Comparison of ENCODE assay signal across 12 cellular contexts in genomic region chr22:38788846-38789245, GRCh38. TPM values are rescaled to one million over a fixed set of nuclear protein-coding genes. Genes with fewer than 3 reads are reported as not detected.
DNase-seq lines count a peak whose midpoint lies in the region; ATAC-seq, FAIRE-seq and TF ChIP-seq lines count a peak whose summit lies in the region.
"Had no signal": no experiment of that assay in that cellular context is flagged by ENCODE, and none has a peak within 500 bp of the region (broad histone marks: within the 10 kb centered on the region; RNA-seq: fewer than 3 reads in every experiment).

No MANE protein-coding gene starts in this region.

- no peaks in the 10 kb centered on the region for H3K9me3 ChIP-seq in HEK293 (ENCODE audit: control insufficient read depth, insufficient read depth, low read depth, low read length)
- H3K9me3 ChIP-seq in adipocyte (ENCODE audit: control insufficient read depth, low read length), result no peaks in the 10 kb centered on the region
- no peaks in the 10 kb centered on the region for H3K9me3 ChIP-seq in kidney (ENCODE audit: control insufficient read depth in 1 of 2, low read length in 2 of 2)
- no peaks in the 10 kb centered on the region for H3K9me3 ChIP-seq in spleen
- H3K9me3 ChIP-seq: BLaER1, HAP-1 had no signal

- H3K36me3 ChIP-seq in HEK293 (ENCODE audit: control insufficient read depth in 2 of 2, insufficient read depth in 1 of 2, low read length in 2 of 2) (peaks cover 0 to 14% of the 10 kb centered on the region in 2 experiments; a peak in 1 of 3 replicates), adipocyte (ENCODE audit: control insufficient read depth, insufficient read depth, low read length, severe bottlenecking) (peaks cover 10% of the 10 kb centered on the region), kidney (ENCODE audit: control insufficient read depth in 1 of 2, insufficient read depth in 2 of 2, low read length in 2 of 2) (peaks cover 3 to 8% of the 10 kb centered on the region in 2 donors), spleen (peaks cover 0 to 16% (median 7%) of the 10 kb centered on the region in 6 donors)
- H3K36me3 ChIP-seq: HAP-1 had no signal

- H3K4me1 ChIP-seq in HEK293 (ENCODE audit: control insufficient read depth, insufficient read depth, low read length) (peaks cover 4% of the 10 kb centered on the region; the same call in 1 of the 2 replicates), adipocyte (ENCODE audit: control insufficient read depth, insufficient read depth, low read length) (peaks cover 23% of the 10 kb centered on the region), kidney (ENCODE audit: control insufficient read depth in 1 of 2, insufficient read depth in 1 of 2, low read depth in 1 of 2, low read length in 2 of 2) (peaks cover 9 to 11% of the 10 kb centered on the region in 2 donors), spleen (peaks cover 12 to 47% (median 32%) of the 10 kb centered on the region in 6 donors)

- intact Hi-C loops in kidney (cut with DNase I), result no loop called here
- intact Hi-C loops in spleen (cut with DNase I; ENCODE audit: low total_unique reads), result no loop called here

- CTCF ChIA-PET in HEK293 (lab: Yijun Ruan, JAX), result interaction anchor here (0.7 to 1.1 kb wide), 2 partner anchors 20 to 32 kb away, joined by 3 to 14 read pairs; no protein-coding TSS in a partner anchor

- POLR2A ChIA-PET in HEK293 (lab: Yijun Ruan, JAX), result interaction anchor here (0.5 kb wide), 1 partner anchor 13 kb away, joined by 4 read pairs; no protein-coding TSS in a partner anchor

- no peak for DNase-seq in adipocyte (ENCODE audit: low read depth)
- DNase-seq in kidney, result no peak
- DNase-seq in spleen, result no peak
- DNase-seq in NCI-H82 treated with DMSO at 0.1 percent for 48 hours (lab: John Stamatoyannopoulos, UW; ENCODE audit: unreplicated experiment), result no peak
- DNase-seq in NCI-H2107 treated with DMSO at 0.1 percent for 48 hours (lab: John Stamatoyannopoulos, UW; ENCODE audit: unreplicated experiment), result no peak
- DNase-seq in GDM1 (lab: John Stamatoyannopoulos, UW), result no peak
- DNase-seq: activated CD4-positive, alpha-beta T cell treated with anti-CD3 and anti-CD28 coated beads for 1 hour; activated CD8-positive, alpha-beta memory T cell treated with anti-CD3 and anti-CD28 coated beads, Interleukin-2, amount 50 U/mL, for 48 hours had no signal

- TF ChIP-seq CTCF in HEK293 (tag by site-specific recombination; IDR thresholded peaks at IDR 0.05) (no peak), kidney (IDR thresholded peaks at IDR 0.05; ENCODE audit: borderline replicate concordance, extremely low read depth, insufficient read depth) (no peak), spleen (IDR thresholded peaks at IDR 0.05 in 8 of 11, conservative IDR thresholded peaks at IDR 0.05 in 3 of 11) (no peak)

- 60 to 74% (median 67%) methylated on average over 6 of the region's 6 CpGs for WGBS in spleen, 5 donors

- TF ChIP-seq POLR2A in spleen (IDR thresholded peaks at IDR 0.05), result no peak

- H3K4me3 ChIP-seq in HEK293 (ENCODE audit: low read depth, low read length) (no peak overlapping the region), adipocyte (ENCODE audit: low read length) (peak overlapping the region; percentile 9), kidney (ENCODE audit: low read length in 2 of 2) (no peak overlapping the region), spleen (no peak overlapping the region)
- H3K4me3 ChIP-seq: BLaER1, HAP-1 had no signal

- no peak for ATAC-seq in HG02973 (IDR thresholded peaks at IDR 0.05; ENCODE audit: unreplicated experiment)

- H3K27me3 ChIP-seq in adipocyte (replicated peaks; ENCODE audit: control insufficient read depth, insufficient read depth, low read length) (no peaks in the 10 kb centered on the region), spleen (replicated peaks in 1 of 7) (no peaks in the 10 kb centered on the region)
- H3K27me3 ChIP-seq: BLaER1 had no signal

- no peak for FAIRE-seq in kidney (lab: Jason Lieb, UNC)

- no peak overlapping the region for H3K27ac ChIP-seq in HEK293 (ENCODE audit: extremely low read depth, low read depth, low read length)
- peak overlapping the region; percentile 2 to 42 for H3K27ac ChIP-seq in kidney (ENCODE audit: low read depth in 2 of 2, low read length in 2 of 2)
- peak overlapping the region in 7 of 8 donors; percentile 49 to 77 (median 73) for H3K27ac ChIP-seq in spleen
- H3K27ac ChIP-seq: BLaER1 had no signal

- H3K9ac ChIP-seq in adipocyte (ENCODE audit: low read length) (peak overlapping the region; percentile 34), kidney (ENCODE audit: low read length in 2 of 2) (no peak overlapping the region)
- H3K9ac ChIP-seq: BLaER1 had no signal

TF ChIP-seq in HEK293, 187 proteins besides CTCF, POLR2A, EP300 and RAD21:
- TF ChIP-seq ZBTB17 (tag by site-specific recombination; IDR thresholded peaks at IDR 0.05) (peak; percentile 82), ZNF558 (tag by site-specific recombination; IDR thresholded peaks at IDR 0.05) (no peak)

RNA-seq across cellular contexts. Expression of gene DNAL4, which starts 5.1 kb away (rescaled TPM):
- total RNA-seq in kidney (26.5 TPM), spleen (10 to 100 TPM; 10.4 to 17.6 (median 13.9) TPM)
- polyA plus RNA-seq in kidney (ENCODE audit: insufficient read depth, low read depth, low replicate concordance) (39.7 TPM), spleen (10 to 100 TPM in 2 of 3 donors, 1 to 10 TPM in 1; 8.6 to 16.2 (median 10.6) TPM)

RNA-seq across cellular contexts. Expression of gene SUN2, which starts 33.0 kb away (rescaled TPM):
- total RNA-seq in kidney (199 TPM), spleen (100 to 1,000 TPM; 204 to 455 (median 220) TPM)
- polyA plus RNA-seq in kidney (ENCODE audit: insufficient read depth, low read depth, low replicate concordance) (41.7 TPM), spleen (10 to 100 TPM; 35.4 to 86.5 (median 38.9) TPM)

RNA-seq across cellular contexts. Expression of gene NPTXR, which starts 55.0 kb away (rescaled TPM):
- total RNA-seq in kidney, result 12.5 TPM
- 1.1 TPM for polyA plus RNA-seq in kidney (ENCODE audit: insufficient read depth, low read depth, low replicate concordance)
- 10 to 100 TPM in 1 of 7 donors, 1 to 10 TPM in 6; 3.8 to 11.5 (median 5.0) TPM for total RNA-seq in spleen
- 1 to 10 TPM in 1 of 3 donors, under 1 TPM in 2; 0.24 to 1.2 (median 0.53) TPM for polyA plus RNA-seq in spleen
